ENCODE assay signal across 8 cellular contexts in genomic region chr19:3968556-3969434, GRCh38. TPM values are rescaled to one million over a fixed set of nuclear protein-coding genes. Genes with fewer than 3 reads are reported as not detected.
A peak's percentile ranks its signal among the peaks of the same experiment; 100 is the strongest.
DNase-seq lines count a peak whose midpoint lies in the region; ATAC-seq and TF ChIP-seq lines count a peak whose summit lies in the region.

No MANE protein-coding gene starts in this region.

- H3K36me3 ChIP-seq in duodenal mucosa (ENCODE audit: control insufficient read depth in 1 of 2, insufficient read depth in 2 of 2, low read length in 2 of 2) (peaks cover 10 to 16% of the 10 kb centered on the region in 2 donors), liver (ENCODE audit: control insufficient read depth in 4 of 4, insufficient read depth in 3 of 4, low read depth in 1 of 4, low read length in 3 of 4) (peaks cover 0 to 24% (median 11%) of the 10 kb centered on the region in 4 donors), thoracic aorta (peaks cover 42% of the 10 kb centered on the region)

- peaks cover 38 to 48% of the 10 kb centered on the region in 2 donors for H3K4me1 ChIP-seq in duodenal mucosa (ENCODE audit: control insufficient read depth in 1 of 2, insufficient read depth in 2 of 2, low read length in 2 of 2)
- peaks cover 4 to 25% (median 13%) of the 10 kb centered on the region in 4 donors for H3K4me1 ChIP-seq in liver (ENCODE audit: control insufficient read depth in 4 of 4, insufficient read depth in 4 of 4, low read length in 3 of 4)
- peaks cover 36 to 48% of the 10 kb centered on the region in 2 donors for H3K4me1 ChIP-seq in thoracic aorta (ENCODE audit: control insufficient read depth in 1 of 2, low read depth in 2 of 2)

- no peak overlapping the region for H3K27ac Mint-ChIP-seq in activated CD4-positive, alpha-beta T cell treated with anti-CD3 and anti-CD28 coated beads, Interleukin-2, amount 10 ng/mL, durations not matched to agents 24 days and 14 days

- H3K4me3 ChIP-seq in duodenal mucosa (ENCODE audit: low read depth in 1 of 2, low read length in 2 of 2), result peak overlapping the region; percentile 75 to 80
- H3K4me3 ChIP-seq in liver (ENCODE audit: low read depth in 1 of 3, low read length in 3 of 3), result no peak overlapping the region
- H3K4me3 ChIP-seq in thoracic aorta, result peak overlapping the region; percentile 88

- WGBS in liver, result 64% methylated on average over 9 of the region's 9 CpGs

- intact Hi-C loops in activated CD4-positive, alpha-beta T cell treated with anti-CD3 and anti-CD28 coated beads, Interleukin-2, amount 10 ng/mL, durations not matched to agents 24 days and 14 days (cut with micrococcal nuclease), result no loop called here

- peak; percentile 60 for DNase-seq in activated CD4-positive, alpha-beta T cell treated with anti-CD3 and anti-CD28 coated beads, Interleukin-2, amount 10 ng/mL, durations not matched to agents 24 days and 14 days
- DNase-seq in activated CD4-positive, alpha-beta T cell treated with anti-CD3 and anti-CD28 coated beads, Interleukin-2, amount 50 U/mL, for 1 hour, result no peak
- DNase-seq in OCI-M1 (lab: John Stamatoyannopoulos, UW) (peak; percentile 6), thoracic aorta (ENCODE audit: low spot score) (peak; percentile 79), OCI-M2 (lab: John Stamatoyannopoulos, UW; ENCODE audit: unreplicated experiment) (no peak), cerebellum (ENCODE audit: low spot score) (no peak)

- peak overlapping the region; percentile 49 for H3K27ac ChIP-seq in duodenal mucosa (ENCODE audit: low read depth, low read length)
- peak overlapping the region; percentile 84 to 90 for H3K27ac ChIP-seq in liver (ENCODE audit: low read depth in 1 of 2, low read length in 2 of 2)
- peak overlapping the region; percentile 96 to 99 for H3K27ac ChIP-seq in thoracic aorta

- H3K9ac ChIP-seq in duodenal mucosa (ENCODE audit: low read depth in 1 of 2, low read length in 2 of 2) (peak overlapping the region; percentile 23 to 87), liver (ENCODE audit: low read depth in 1 of 2, low read length in 2 of 2) (peak overlapping the region; percentile 12 to 18)

- H3K4me1 Mint-ChIP-seq in activated CD4-positive, alpha-beta T cell treated with anti-CD3 and anti-CD28 coated beads, Interleukin-2, amount 10 ng/mL, durations not matched to agents 24 days and 14 days, result peaks cover 20% of the 10 kb centered on the region

- TF ChIP-seq CTCF in liver (IDR thresholded peaks at IDR 0.05; ENCODE audit: low read depth, low read length, missing input control) (no peak), thoracic aorta (IDR thresholded peaks at IDR 0.05) (no peak)

- no peaks in the 10 kb centered on the region for H3K27me3 ChIP-seq in duodenal mucosa (ENCODE audit: control insufficient read depth in 1 of 2, insufficient read depth in 2 of 2, low read length in 2 of 2)
- H3K27me3 ChIP-seq in liver (ENCODE audit: control insufficient read depth in 4 of 4, insufficient read depth in 4 of 4, low read length in 3 of 4), result no peaks in the 10 kb centered on the region
- no peaks in the 10 kb centered on the region for H3K27me3 ChIP-seq in thoracic aorta (replicated peaks; ENCODE audit: insufficient read depth)

- H3K27me3 Mint-ChIP-seq in activated CD4-positive, alpha-beta T cell treated with anti-CD3 and anti-CD28 coated beads, Interleukin-2, amount 10 ng/mL, durations not matched to agents 24 days and 14 days, result no peaks in the 10 kb centered on the region

- peak; percentile 91 for ATAC-seq in thoracic aorta (ENCODE audit: insufficient number of reproducible peaks, low FRiP score, low read depth)

- no peaks in the 10 kb centered on the region for H3K9me3 ChIP-seq in duodenal mucosa (ENCODE audit: control insufficient read depth in 1 of 2, low read length in 2 of 2)
- no peaks in the 10 kb centered on the region for H3K9me3 ChIP-seq in liver (ENCODE audit: control insufficient read depth in 4 of 4, low read length in 3 of 4)
- H3K9me3 ChIP-seq in thoracic aorta, result no peaks in the 10 kb centered on the region

- peak overlapping the region; percentile 94 for H3K4me3 Mint-ChIP-seq in activated CD4-positive, alpha-beta T cell treated with anti-CD3 and anti-CD28 coated beads, Interleukin-2, amount 10 ng/mL, durations not matched to agents 24 days and 14 days

- peaks cover 30% of the 10 kb centered on the region for H3K36me3 Mint-ChIP-seq in activated CD4-positive, alpha-beta T cell treated with anti-CD3 and anti-CD28 coated beads, Interleukin-2, amount 10 ng/mL, durations not matched to agents 24 days and 14 days (ENCODE audit: low read depth)

- peak in 1 of 2 donors; percentile 25 for TF ChIP-seq RAD21 in liver (IDR thresholded peaks at IDR 0.05)

- no peaks in the 10 kb centered on the region for H3K9me3 Mint-ChIP-seq in activated CD4-positive, alpha-beta T cell treated with anti-CD3 and anti-CD28 coated beads, Interleukin-2, amount 10 ng/mL, durations not matched to agents 24 days and 14 days

TF ChIP-seq in liver, 16 proteins besides CTCF, POLR2A, EP300 and RAD21 (continues in another document):
- TF ChIP-seq ZBTB33 (IDR thresholded peaks at IDR 0.05) (no peak), MAX (IDR thresholded peaks at IDR 0.05) (no peak), FOXA1 (IDR thresholded peaks at IDR 0.05) (peak; percentile 86), YY1 (IDR thresholded peaks at IDR 0.05) (peak; percentile 52), GABPA (IDR thresholded peaks at IDR 0.05 in 1 of 2, conservative IDR thresholded peaks at IDR 0.05 in 1 of 2) (peak in 1 of 2 donors; percentile 60), ATF3 (IDR thresholded peaks at IDR 0.05) (peak; percentile 76), REST (IDR thresholded peaks at IDR 0.05) (peak; percentile 73)

RNA-seq across cellular contexts. Expression of gene DAPK3, which starts 2.1 kb away (rescaled TPM):
- total RNA-seq in activated CD4-positive, alpha-beta T cell treated with anti-CD3 and anti-CD28 coated beads, Interleukin-2, amount 10 ng/mL, durations not matched to agents 24 days and 14 days, result 45.6 and 46.7 TPM in 2 replicates
- total RNA-seq in liver (10 to 100 TPM; 20.9 to 29.5 TPM), thoracic aorta (100 to 1,000 TPM; 167 to 241 TPM), cerebellum (45.4 TPM)
- polyA plus RNA-seq in liver, result 10 to 100 TPM in 1 of 2 donors, 1 to 10 TPM in 1; 3.0 to 26.7 TPM

RNA-seq across cellular contexts. Expression of gene EEF2, which starts 16.5 kb away (rescaled TPM):
- total RNA-seq in activated CD4-positive, alpha-beta T cell treated with anti-CD3 and anti-CD28 coated beads, Interleukin-2, amount 10 ng/mL, durations not matched to agents 24 days and 14 days, result 2,394 and 2,438 TPM in 2 replicates
- 1,000 to 10,000 TPM in 1 of 2 donors, 100 to 1,000 TPM in 1; 945 to 1,090 TPM for total RNA-seq in liver
- polyA plus RNA-seq in liver, result 100 to 1,000 TPM; 244 to 691 TPM
- total RNA-seq in thoracic aorta, result 1,000 to 10,000 TPM; 1,268 to 1,436 TPM
- total RNA-seq in cerebellum, result 1,068 TPM

RNA-seq across cellular contexts. Expression of gene NMRK2, which starts 35.9 kb away (rescaled TPM):
- total RNA-seq in activated CD4-positive, alpha-beta T cell treated with anti-CD3 and anti-CD28 coated beads, Interleukin-2, amount 10 ng/mL, durations not matched to agents 24 days and 14 days, result not detected in 2 replicates
- total RNA-seq in liver, result not detected
- under 1 TPM in 1 of 2 donors, not detected in 1; 0.07 TPM for polyA plus RNA-seq in liver
- 1 to 10 TPM in 1 of 2 donors, not detected in 1; 1.8 TPM for total RNA-seq in thoracic aorta
- total RNA-seq in cerebellum, result not detected

RNA-seq across cellular contexts. Expression of gene PIAS4, which starts 38.7 kb away (rescaled TPM):
- 32.2 and 33.2 TPM in 2 replicates for total RNA-seq in activated CD4-positive, alpha-beta T cell treated with anti-CD3 and anti-CD28 coated beads, Interleukin-2, amount 10 ng/mL, durations not matched to agents 24 days and 14 days
- total RNA-seq in liver, result 10 to 100 TPM; 10.8 to 14.1 TPM
- 10 to 100 TPM in 1 of 2 donors, 1 to 10 TPM in 1; 5.6 to 10.4 TPM for polyA plus RNA-seq in liver
- total RNA-seq in thoracic aorta, result 10 to 100 TPM; 10.2 to 32.2 TPM
- total RNA-seq in cerebellum, result 19.1 TPM

Comparison
In these comparisons a context has a peak if more than half of its experiments do, and no peak if none do; other contexts are left out.
1. DNase-seq: peak in activated CD4-positive, alpha-beta T cell treated with anti-CD3 and anti-CD28 coated beads, Interleukin-2, amount 10 ng/mL, durations not matched to agents 24 days and 14 days (single experiment), OCI-M1 (single experiment) and thoracic aorta (single experiment); none in activated CD4-positive, alpha-beta T cell treated with anti-CD3 and anti-CD28 coated beads, Interleukin-2, amount 50 U/mL, for 1 hour (single experiment), OCI-M2 (single experiment) and cerebellum (single experiment).
2. H3K4me3 ChIP-seq: peak in duodenal mucosa (2 of 2) and thoracic aorta (single experiment); none in liver (0 of 3).
3. Peak in every context shown above with its lines, with median percentiles within 50 percentile points of each other: H3K27ac ChIP-seq.